15 cellular contexts compared by ENCODE assay signal in the genomic region with DNA sequence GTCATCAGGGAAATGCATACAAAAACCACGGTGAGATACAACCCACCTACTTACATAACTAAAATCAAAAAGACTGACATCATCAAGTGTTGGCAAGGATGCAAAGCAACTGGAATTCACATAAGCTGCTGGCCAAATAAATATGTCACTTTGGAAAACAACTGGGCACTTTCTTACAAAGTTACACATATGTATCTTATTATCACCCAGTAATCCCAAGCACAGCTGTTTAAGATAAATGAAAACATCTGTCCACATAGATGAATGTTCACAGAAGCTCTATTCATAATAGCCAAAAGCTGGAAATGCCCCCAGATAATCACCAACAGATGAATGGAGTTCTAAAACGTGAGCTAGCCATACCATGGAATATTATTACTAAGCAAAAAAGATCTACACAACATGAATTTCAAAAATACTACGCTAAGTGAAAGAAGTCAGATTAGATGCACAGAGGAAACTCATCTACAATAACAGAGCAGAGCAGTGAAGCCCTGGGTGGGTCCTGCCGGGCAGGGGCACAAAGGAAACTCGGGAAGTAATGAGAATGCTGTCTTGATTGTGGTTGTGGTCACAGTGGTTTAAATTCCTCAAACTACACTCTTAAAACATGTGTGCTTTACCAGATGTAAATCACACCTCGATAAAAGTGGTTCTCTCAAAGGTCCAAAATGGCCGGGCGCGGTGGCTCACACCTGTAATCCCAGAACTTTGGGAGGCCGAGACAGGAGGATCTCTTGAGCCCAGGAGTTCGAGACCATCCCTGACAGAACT. TPM values are rescaled to one million over a fixed set of nuclear protein-coding genes. Genes with fewer than 3 reads are reported as not detected.
DNase-seq lines count a peak whose midpoint lies in the region; TF ChIP-seq lines count a peak whose summit lies in the region.
"Had no signal": no experiment of that assay in that cellular context is flagged by ENCODE, and none has a peak within 500 bp of the region (broad histone marks: within the 10 kb centered on the region; RNA-seq: fewer than 3 reads in every experiment).

No MANE protein-coding gene starts in this region.

- TF ChIP-seq POLR2A in transverse colon (IDR thresholded peaks at IDR 0.05) (no peak), thyroid gland (IDR thresholded peaks at IDR 0.05) (no peak)

- H3K79me2 ChIP-seq in trophoblast cell (ENCODE audit: control insufficient read depth, insufficient read depth, low read length, poor library complexity): peaks cover 13% of the 10 kb centered on the region

- H3K79me1 ChIP-seq in trophoblast cell (ENCODE audit: low read length): no peaks in the 10 kb centered on the region

- intact Hi-C loops in transverse colon (cut with DNase I; ENCODE audit: low total_unique reads) (no loop called here), thyroid gland (cut with DNase I) (no loop called here)

- no peak overlapping the region for H4K8ac ChIP-seq in trophoblast cell (ENCODE audit: low read depth, low read length)

- no peak overlapping the region for H4K12ac ChIP-seq in trophoblast cell (ENCODE audit: low read depth, low read length)

- no peak overlapping the region for H3K9ac ChIP-seq in trophoblast cell (ENCODE audit: low read length)

- no peak for DNase-seq in activated T-cell treated with anti-CD3 and anti-CD28 coated beads, Interleukin-2, amount 50 U/mL, for 24 hours
- no peak for DNase-seq in activated T-cell treated with anti-CD3 and anti-CD28 coated beads, Interleukin-2, amount 50 U/mL, for 1 hour
- DNase-seq in HS-5 (ENCODE audit: low read depth) (peak; percentile 74), astrocyte of the spinal cord (ENCODE audit: low read depth, low spot score) (peak; percentile 56), trophoblast cell (no peak), transverse colon (no peak), NCI-H187 treated with DMSO at 0.1 percent for 48 hours (lab: John Stamatoyannopoulos, UW) (no peak), thyroid gland (no peak)
- DNase-seq: activated CD8-positive, alpha-beta T cell treated with anti-CD3 and anti-CD28 coated beads, Interleukin-2, amount 10 ng/mL, durations not matched to agents 7 days and 5 days; mucosa of descending colon; NCI-H1694; retina had no signal

- TF ChIP-seq EP300 in transverse colon (IDR thresholded peaks at IDR 0.05; ENCODE audit: low read depth): no peak

- in situ Hi-C loops in astrocyte of the spinal cord (cut with HindIII; ENCODE audit: low sequenced_read_pairs) (no loop called here), transverse colon (cut with MboI; ENCODE audit: low pct_ligation_motif_present in 1 of 4, low pct_unique_long_range_greater_than_20kb in 1 of 4, low sequenced_read_pairs in 3 of 4) (no loop called here)

- H3K4me1 ChIP-seq in trophoblast cell (ENCODE audit: control insufficient read depth in 1 of 2, insufficient read depth in 2 of 2, low read length in 2 of 2) (peaks cover 0 to 7% of the 10 kb centered on the region in 2 experiments), transverse colon (peaks cover 0 to 14% (median 0%) of the 10 kb centered on the region in 4 donors), thyroid gland (no peaks in the 10 kb centered on the region)
- H3K4me1 ChIP-seq: A549 had no signal

- H3K4me2 ChIP-seq in trophoblast cell (ENCODE audit: low read length): no peak overlapping the region
- H3K4me2 ChIP-seq: A549 had no signal

- H3K4me3 ChIP-seq in astrocyte of the spinal cord (ENCODE audit: low read depth, low read length) (no peak overlapping the region), trophoblast cell (ENCODE audit: low read depth, low read length) (no peak overlapping the region), transverse colon (no peak overlapping the region), thyroid gland (replicated peaks in 1 of 3) (no peak overlapping the region)
- H3K4me3 ChIP-seq: A549, mucosa of descending colon, thoracic aorta had no signal

- no peak overlapping the region for H2BK12ac ChIP-seq in trophoblast cell (ENCODE audit: low read length)

- no peak overlapping the region for H2AK5ac ChIP-seq in trophoblast cell (ENCODE audit: low read length)

- H3K27me3 ChIP-seq in trophoblast cell (ENCODE audit: insufficient read depth, low read length) (no peaks in the 10 kb centered on the region), transverse colon (no peaks in the 10 kb centered on the region), thyroid gland (no peaks in the 10 kb centered on the region)

- H4K91ac ChIP-seq in trophoblast cell (ENCODE audit: low read depth, low read length): no peak overlapping the region

- no peaks in the 10 kb centered on the region for H3K27me3 Mint-ChIP-seq in activated T-cell treated with anti-CD3 and anti-CD28 coated beads, Interleukin-2, amount 50 U/mL, for 24 hours

- H3K36me3 ChIP-seq in trophoblast cell (ENCODE audit: control insufficient read depth in 1 of 2, insufficient read depth in 2 of 2, low read length in 2 of 2) (peaks cover 0 to 6% of the 10 kb centered on the region in 2 experiments), transverse colon (no peaks in the 10 kb centered on the region), thyroid gland (no peaks in the 10 kb centered on the region)
- H3K36me3 ChIP-seq: thoracic aorta had no signal

- peak overlapping the region; percentile 16 for H3K4ac ChIP-seq in trophoblast cell (ENCODE audit: low read depth, low read length)

- H2BK120ac ChIP-seq in trophoblast cell (ENCODE audit: insufficient read depth, low read length, poor library complexity): no peak overlapping the region

- peaks cover 44% of the 10 kb centered on the region for H3K36me3 Mint-ChIP-seq in activated T-cell treated with anti-CD3 and anti-CD28 coated beads, Interleukin-2, amount 50 U/mL, for 24 hours (ENCODE audit: low read depth)

- no peak overlapping the region for H3K23ac ChIP-seq in trophoblast cell (ENCODE audit: low read length)

- no peak overlapping the region for H2AFZ ChIP-seq in trophoblast cell (ENCODE audit: insufficient read depth, low read length, poor library complexity)

- no peak overlapping the region for H3K18ac ChIP-seq in trophoblast cell (ENCODE audit: low read length)

- H3K14ac ChIP-seq in trophoblast cell (ENCODE audit: low read length): no peak overlapping the region

- H3K4me3 Mint-ChIP-seq in activated T-cell treated with anti-CD3 and anti-CD28 coated beads, Interleukin-2, amount 50 U/mL, for 24 hours: no peak overlapping the region
- H3K4me3 Mint-ChIP-seq: activated CD8-positive, alpha-beta T cell treated with anti-CD3 and anti-CD28 coated beads, Interleukin-2, amount 10 ng/mL, durations not matched to agents 7 days and 5 days had no signal

- peak overlapping the region; percentile 1 for H3K27ac Mint-ChIP-seq in activated T-cell treated with anti-CD3 and anti-CD28 coated beads, Interleukin-2, amount 50 U/mL, for 24 hours
- H3K27ac Mint-ChIP-seq: activated CD8-positive, alpha-beta T cell treated with anti-CD3 and anti-CD28 coated beads, Interleukin-2, amount 10 ng/mL, durations not matched to agents 7 days and 5 days had no signal

- no peak overlapping the region for H2BK5ac ChIP-seq in trophoblast cell (ENCODE audit: low read depth, low read length, poor library complexity)

- WGBS in trophoblast cell (ENCODE audit: extremely low coverage, insufficient coverage, insufficient read length): no CpG with 5 or more reads among the region's 11 CpGs
- 74 to 76% methylated on average over 10 to 11 of the region's 11 CpGs for WGBS in transverse colon (ENCODE audit: low coverage in 1 of 2), 2 donors
- WGBS in thyroid gland, 2 donors: 90 to 92% methylated on average over 11 of the region's 11 CpGs

- peaks cover 3% of the 10 kb centered on the region for H3K9me3 ChIP-seq in trophoblast cell (ENCODE audit: insufficient read depth, low read depth, low read length)
- H3K9me3 ChIP-seq in transverse colon: no peaks in the 10 kb centered on the region
- H3K9me3 ChIP-seq in thyroid gland: no peaks in the 10 kb centered on the region
- H3K9me3 ChIP-seq: mucosa of descending colon, thoracic aorta had no signal

- peaks cover 7% of the 10 kb centered on the region for H3K9me3 Mint-ChIP-seq in activated T-cell treated with anti-CD3 and anti-CD28 coated beads, Interleukin-2, amount 50 U/mL, for 24 hours

- no peak for TF ChIP-seq CTCF in astrocyte of the spinal cord (IDR thresholded peaks at IDR 0.05; ENCODE audit: low read depth, low read length)
- no peak for TF ChIP-seq CTCF in transverse colon (IDR thresholded peaks at IDR 0.05)
- TF ChIP-seq CTCF in thyroid gland (IDR thresholded peaks at IDR 0.05): no peak

- H3K4me1 Mint-ChIP-seq in activated T-cell treated with anti-CD3 and anti-CD28 coated beads, Interleukin-2, amount 50 U/mL, for 24 hours (ENCODE audit: low read depth): peaks cover 81% of the 10 kb centered on the region

- H3K27ac ChIP-seq in trophoblast cell (ENCODE audit: low read depth, low read length) (no peak overlapping the region), transverse colon (no peak overlapping the region), thyroid gland (no peak overlapping the region)
- H3K27ac ChIP-seq: A549, epithelial cell of prostate, thoracic aorta had no signal

RNA-seq across cellular contexts. Expression of a gene that starts 8.5 kb away (rescaled TPM):
- 19.7 and 20.9 TPM in 2 replicates for polyA plus RNA-seq in trophoblast cell (2013)
- total RNA-seq in transverse colon (10 to 100 TPM; 17.3 to 88.0 (median 23.8) TPM), thyroid gland (10 to 100 TPM; 11.8 to 23.4 (median 19.9) TPM)

Comparison
In these comparisons a context has a peak if more than half of its experiments do, and no peak if none do; other contexts are left out.
1. DNase-seq: peak in HS-5 (single experiment) and astrocyte of the spinal cord (single experiment); none in activated T-cell treated with anti-CD3 and anti-CD28 coated beads, Interleukin-2, amount 50 U/mL, for 24 hours (single experiment), activated T-cell treated with anti-CD3 and anti-CD28 coated beads, Interleukin-2, amount 50 U/mL, for 1 hour (single experiment), trophoblast cell (0 of 2), transverse colon (single experiment), NCI-H187 treated with DMSO at 0.1 percent for 48 hours (single experiment) and thyroid gland (0 of 2).